ENCODE assay signal across 13 cellular contexts in genomic region chr7:116828281-116828680, GRCh38.
"Had no signal": no experiment of that assay in that cellular context is flagged by ENCODE, and none has a peak within 500 bp of the region (broad histone marks: within the 10 kb centered on the region; RNA-seq: fewer than 3 reads in every experiment).

No MANE protein-coding gene starts in this region.

- H3K4me1 ChIP-seq: esophagus muscularis mucosa, left ventricle myocardium inferior, thyroid gland had no signal

- H3K4me3 Mint-ChIP-seq: activated T-cell treated with anti-CD3 and anti-CD28 coated beads, Interleukin-2, amount 50 U/mL, for 24 hours; memory B cell; natural killer cell; stimulated activated memory B cell treated with anti-CD40 and anti-IgM and Interleukin-4, amounts not matched to agents 10 μg/mL and 1 μg/mL and 100 μg/mL, for 72 hours had no signal

- H3K27ac ChIP-seq: esophagus muscularis mucosa, hepatocyte, left ventricle myocardium inferior, thyroid gland had no signal

- H3K27ac Mint-ChIP-seq: activated naive CD4-positive, alpha-beta T cell treated with anti-CD3 and anti-CD28 coated beads, Interleukin-2, amount 50 U/mL, for 72 hours; activated T-cell treated with anti-CD3 and anti-CD28 coated beads, Interleukin-2, amount 50 U/mL, for 24 hours; memory B cell; natural killer cell; stimulated activated memory B cell treated with anti-CD40 and anti-IgM and Interleukin-4, amounts not matched to agents 10 μg/mL and 1 μg/mL and 100 μg/mL, for 72 hours had no signal

- H3K4me3 ChIP-seq: esophagus muscularis mucosa, hepatocyte, left ventricle myocardium inferior, thyroid gland had no signal

- H3K4me1 Mint-ChIP-seq: memory B cell, natural killer cell had no signal

- H3K9me3 ChIP-seq: esophagus muscularis mucosa, left ventricle myocardium inferior, thyroid gland had no signal

- H3K9me3 Mint-ChIP-seq: activated T-cell treated with anti-CD3 and anti-CD28 coated beads, Interleukin-2, amount 50 U/mL, for 24 hours; natural killer cell had no signal

- DNase-seq: activated effector memory CD4-positive, alpha-beta T cell treated with Interleukin-2 at 50 U/mL for 16 hours; activated T-cell treated with anti-CD3 and anti-CD28 coated beads, Interleukin-2, amount 50 U/mL, for 24 hours; kidney; left ventricle myocardium inferior; natural killer cell; nucleus accumbens; stimulated activated CD4-positive, alpha-beta T cell treated with anti-CD3 and anti-CD28 coated beads, Interleukin-2, amount 100 ng/mL, for 48 hours; thyroid gland had no signal

- H3K27me3 ChIP-seq: esophagus muscularis mucosa, hepatocyte, thyroid gland had no signal

- H3K36me3 Mint-ChIP-seq: activated naive CD4-positive, alpha-beta T cell treated with anti-CD3 and anti-CD28 coated beads, Interleukin-2, amount 50 U/mL, for 72 hours; memory B cell; natural killer cell; stimulated activated memory B cell treated with anti-CD40 and anti-IgM and Interleukin-4, amounts not matched to agents 10 μg/mL and 1 μg/mL and 100 μg/mL, for 72 hours had no signal

- H3K36me3 ChIP-seq: esophagus muscularis mucosa, left ventricle myocardium inferior, thyroid gland had no signal

- ATAC-seq: activated naive CD4-positive, alpha-beta T cell treated with anti-CD3 and anti-CD28 coated beads, Interleukin-2, amount 50 U/mL, for 72 hours; natural killer cell had no signal
